ENCODE assay signal across 2 cellular contexts in the genomic region with DNA sequence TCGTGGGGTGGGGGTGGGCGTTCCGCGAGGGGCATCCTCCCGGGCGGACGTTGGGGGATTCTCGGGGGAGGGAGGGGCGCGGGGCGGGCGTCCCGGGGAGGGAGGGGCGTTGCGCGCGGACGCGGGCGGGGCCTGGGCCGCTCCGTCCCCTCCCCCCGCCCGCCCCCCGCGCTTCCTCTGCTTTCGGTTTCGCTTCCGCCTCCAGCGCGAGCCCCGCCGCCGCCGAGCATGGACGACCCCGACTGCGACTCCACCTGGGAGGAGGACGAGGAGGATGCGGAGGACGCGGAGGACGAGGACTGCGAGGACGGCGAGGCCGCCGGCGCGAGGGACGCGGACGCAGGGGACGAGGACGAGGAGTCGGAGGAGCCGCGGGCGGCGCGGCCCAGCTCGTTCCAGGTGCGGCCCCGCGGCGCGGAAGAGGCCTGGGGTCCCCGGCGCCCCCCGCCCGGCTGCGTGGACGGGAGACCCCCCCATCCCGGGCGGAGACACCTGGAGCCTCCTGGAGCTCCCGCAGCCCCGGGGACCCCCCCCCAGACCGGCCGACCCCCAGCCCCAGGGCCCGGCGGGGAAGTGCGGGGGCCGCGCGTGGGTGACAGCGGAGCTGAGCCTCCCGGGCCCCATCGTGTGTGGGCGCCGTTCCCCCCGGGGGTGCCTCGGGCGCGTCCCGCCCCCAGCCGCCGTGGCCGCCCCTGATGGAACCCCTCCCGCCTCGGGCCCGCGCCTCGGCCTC.
TF ChIP-seq lines count a peak whose summit lies in the region.

A gene with protein sequence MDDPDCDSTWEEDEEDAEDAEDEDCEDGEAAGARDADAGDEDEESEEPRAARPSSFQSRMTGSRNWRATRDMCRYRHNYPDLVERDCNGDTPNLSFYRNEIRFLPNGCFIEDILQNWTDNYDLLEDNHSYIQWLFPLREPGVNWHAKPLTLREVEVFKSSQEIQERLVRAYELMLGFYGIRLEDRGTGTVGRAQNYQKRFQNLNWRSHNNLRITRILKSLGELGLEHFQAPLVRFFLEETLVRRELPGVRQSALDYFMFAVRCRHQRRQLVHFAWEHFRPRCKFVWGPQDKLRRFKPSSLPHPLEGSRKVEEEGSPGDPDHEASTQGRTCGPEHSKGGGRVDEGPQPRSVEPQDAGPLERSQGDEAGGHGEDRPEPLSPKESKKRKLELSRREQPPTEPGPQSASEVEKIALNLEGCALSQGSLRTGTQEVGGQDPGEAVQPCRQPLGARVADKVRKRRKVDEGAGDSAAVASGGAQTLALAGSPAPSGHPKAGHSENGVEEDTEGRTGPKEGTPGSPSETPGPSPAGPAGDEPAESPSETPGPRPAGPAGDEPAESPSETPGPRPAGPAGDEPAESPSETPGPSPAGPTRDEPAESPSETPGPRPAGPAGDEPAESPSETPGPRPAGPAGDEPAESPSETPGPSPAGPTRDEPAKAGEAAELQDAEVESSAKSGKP (plus strand): TSS at position 204 of the 733 bp plus-strand sequence. CDS start 25 bp downstream, at position 229.

TF ChIP-seq in IMR-90, 13 proteins besides CTCF, POLR2A, EP300 and RAD21:
- peak; percentile 60; the same call in 1 of the 2 replicates for TF ChIP-seq MXI1 (IDR thresholded peaks at IDR 0.05; ENCODE audit: borderline replicate concordance, low read depth, low read length)
- TF ChIP-seq FOS (IDR thresholded peaks at IDR 0.05; ENCODE audit: low read depth, low read length) = no peak
- peak; percentile 79; the same call in 1 of the 2 replicates for TF ChIP-seq MAZ (IDR thresholded peaks at IDR 0.05; ENCODE audit: borderline replicate concordance, low read depth, low read length)

TF ChIP-seq in K562, 482 proteins besides CTCF, POLR2A, EP300 and RAD21 (continues in another document):
- TF ChIP-seq CXXC5 (CRISPR knock-in tag; IDR thresholded peaks at IDR 0.05) (peak; percentile 30; the same call in 1 of the 2 replicates), SIN3A (IDR thresholded peaks at IDR 0.05; ENCODE audit: borderline replicate concordance in 2 of 2, control insufficient read depth in 1 of 2, low read depth in 2 of 2, low read length in 2 of 2) (peak in 1 of 2 experiments; percentile 86; a peak in 1 of 4 replicates), IRF2 (CRISPR knock-in tag; IDR thresholded peaks at IDR 0.05) (peak; percentile 99), NONO (IDR thresholded peaks at IDR 0.05; ENCODE audit: low read depth in 2 of 2, low read length in 1 of 2) (0 out of 4 replicates have a peak, but pooled peaks of 1 of the 2 experiments have one; percentile 28), RUNX1 (IDR thresholded peaks at IDR 0.05; ENCODE audit: low read depth) (no peak), TAF15 (IDR thresholded peaks at IDR 0.05; ENCODE audit: low read depth, low read length) (no peak), ZKSCAN3 (CRISPR knock-in tag; IDR thresholded peaks at IDR 0.05) (no peak), RCOR1 (IDR thresholded peaks at IDR 0.05; ENCODE audit: borderline replicate concordance in 1 of 2, low read depth in 2 of 2, low read length in 2 of 2) (0 out of 4 replicates have a peak, but pooled peaks of 1 of the 2 experiments have one; percentile 1), SAP30 (IDR thresholded peaks at IDR 0.05; ENCODE audit: borderline replicate concordance, insufficient read depth, low read depth, low read length, poor library complexity, severe bottlenecking) (peak; percentile 77), U2AF1 (optimal IDR thresholded peaks at IDR 0.05; ENCODE audit: low read depth, low read length) (no peak), ZNF239 (CRISPR knock-in tag; IDR thresholded peaks at IDR 0.05) (no peak), DPF2 (IDR thresholded peaks at IDR 0.05) (no peak), CCAR2 (IDR thresholded peaks at IDR 0.05; ENCODE audit: low read depth, low read length) (no peak), EGR1 (conservative IDR thresholded peaks at IDR 0.05) (0 out of 2 replicates have a peak, but pooled peaks have one; percentile 11), CBX3 (IDR thresholded peaks at IDR 0.05; ENCODE audit: borderline replicate concordance in 1 of 2, low read length in 2 of 2) (no peak), POLR2G (IDR thresholded peaks at IDR 0.05; ENCODE audit: low read depth, low read length) (peak; percentile 68), HNRNPK (IDR thresholded peaks at IDR 0.05; ENCODE audit: low read depth, low read length, poor library complexity, severe bottlenecking) (peak; percentile 11), RBFOX2 (IDR thresholded peaks at IDR 0.05; ENCODE audit: low read depth, low read length) (peak; percentile 45), ZBTB7A (IDR thresholded peaks at IDR 0.05; ENCODE audit: borderline replicate concordance, control insufficient read depth, low read depth, low read length) (peak; percentile 67; the same call in 1 of the 2 replicates), ZNF212 (CRISPR knock-in tag; IDR thresholded peaks at IDR 0.05) (no peak)
- TF ChIP-seq, protein P1, sequence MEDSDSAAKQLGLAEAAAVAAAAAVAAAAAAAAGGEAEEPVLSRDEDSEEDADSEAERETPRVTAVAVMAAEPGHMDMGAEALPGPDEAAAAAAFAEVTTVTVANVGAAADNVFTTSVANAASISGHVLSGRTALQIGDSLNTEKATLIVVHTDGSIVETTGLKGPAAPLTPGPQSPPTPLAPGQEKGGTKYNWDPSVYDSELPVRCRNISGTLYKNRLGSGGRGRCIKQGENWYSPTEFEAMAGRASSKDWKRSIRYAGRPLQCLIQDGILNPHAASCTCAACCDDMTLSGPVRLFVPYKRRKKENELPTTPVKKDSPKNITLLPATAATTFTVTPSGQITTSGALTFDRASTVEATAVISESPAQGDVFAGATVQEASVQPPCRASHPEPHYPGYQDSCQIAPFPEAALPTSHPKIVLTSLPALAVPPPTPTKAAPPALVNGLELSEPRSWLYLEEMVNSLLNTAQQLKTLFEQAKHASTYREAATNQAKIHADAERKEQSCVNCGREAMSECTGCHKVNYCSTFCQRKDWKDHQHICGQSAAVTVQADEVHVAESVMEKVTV (CRISPR knock-in tag; IDR thresholded peaks at IDR 0.05) = no peak
- TF ChIP-seq, protein P2, sequence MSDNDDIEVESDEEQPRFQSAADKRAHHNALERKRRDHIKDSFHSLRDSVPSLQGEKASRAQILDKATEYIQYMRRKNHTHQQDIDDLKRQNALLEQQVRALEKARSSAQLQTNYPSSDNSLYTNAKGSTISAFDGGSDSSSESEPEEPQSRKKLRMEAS (CRISPR knock-in tag; IDR thresholded peaks at IDR 0.05) = peak; percentile 58; the same call in 1 of the 2 replicates
- TF ChIP-seq, protein P3, sequence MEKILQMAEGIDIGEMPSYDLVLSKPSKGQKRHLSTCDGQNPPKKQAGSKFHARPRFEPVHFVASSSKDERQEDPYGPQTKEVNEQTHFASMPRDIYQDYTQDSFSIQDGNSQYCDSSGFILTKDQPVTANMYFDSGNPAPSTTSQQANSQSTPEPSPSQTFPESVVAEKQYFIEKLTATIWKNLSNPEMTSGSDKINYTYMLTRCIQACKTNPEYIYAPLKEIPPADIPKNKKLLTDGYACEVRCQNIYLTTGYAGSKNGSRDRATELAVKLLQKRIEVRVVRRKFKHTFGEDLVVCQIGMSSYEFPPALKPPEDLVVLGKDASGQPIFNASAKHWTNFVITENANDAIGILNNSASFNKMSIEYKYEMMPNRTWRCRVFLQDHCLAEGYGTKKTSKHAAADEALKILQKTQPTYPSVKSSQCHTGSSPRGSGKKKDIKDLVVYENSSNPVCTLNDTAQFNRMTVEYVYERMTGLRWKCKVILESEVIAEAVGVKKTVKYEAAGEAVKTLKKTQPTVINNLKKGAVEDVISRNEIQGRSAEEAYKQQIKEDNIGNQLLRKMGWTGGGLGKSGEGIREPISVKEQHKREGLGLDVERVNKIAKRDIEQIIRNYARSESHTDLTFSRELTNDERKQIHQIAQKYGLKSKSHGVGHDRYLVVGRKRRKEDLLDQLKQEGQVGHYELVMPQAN (IDR thresholded peaks at IDR 0.05; ENCODE audit: borderline replicate concordance) = 0 out of 2 replicates have a peak, but pooled peaks have one; percentile 38
- TF ChIP-seq, protein P4, sequence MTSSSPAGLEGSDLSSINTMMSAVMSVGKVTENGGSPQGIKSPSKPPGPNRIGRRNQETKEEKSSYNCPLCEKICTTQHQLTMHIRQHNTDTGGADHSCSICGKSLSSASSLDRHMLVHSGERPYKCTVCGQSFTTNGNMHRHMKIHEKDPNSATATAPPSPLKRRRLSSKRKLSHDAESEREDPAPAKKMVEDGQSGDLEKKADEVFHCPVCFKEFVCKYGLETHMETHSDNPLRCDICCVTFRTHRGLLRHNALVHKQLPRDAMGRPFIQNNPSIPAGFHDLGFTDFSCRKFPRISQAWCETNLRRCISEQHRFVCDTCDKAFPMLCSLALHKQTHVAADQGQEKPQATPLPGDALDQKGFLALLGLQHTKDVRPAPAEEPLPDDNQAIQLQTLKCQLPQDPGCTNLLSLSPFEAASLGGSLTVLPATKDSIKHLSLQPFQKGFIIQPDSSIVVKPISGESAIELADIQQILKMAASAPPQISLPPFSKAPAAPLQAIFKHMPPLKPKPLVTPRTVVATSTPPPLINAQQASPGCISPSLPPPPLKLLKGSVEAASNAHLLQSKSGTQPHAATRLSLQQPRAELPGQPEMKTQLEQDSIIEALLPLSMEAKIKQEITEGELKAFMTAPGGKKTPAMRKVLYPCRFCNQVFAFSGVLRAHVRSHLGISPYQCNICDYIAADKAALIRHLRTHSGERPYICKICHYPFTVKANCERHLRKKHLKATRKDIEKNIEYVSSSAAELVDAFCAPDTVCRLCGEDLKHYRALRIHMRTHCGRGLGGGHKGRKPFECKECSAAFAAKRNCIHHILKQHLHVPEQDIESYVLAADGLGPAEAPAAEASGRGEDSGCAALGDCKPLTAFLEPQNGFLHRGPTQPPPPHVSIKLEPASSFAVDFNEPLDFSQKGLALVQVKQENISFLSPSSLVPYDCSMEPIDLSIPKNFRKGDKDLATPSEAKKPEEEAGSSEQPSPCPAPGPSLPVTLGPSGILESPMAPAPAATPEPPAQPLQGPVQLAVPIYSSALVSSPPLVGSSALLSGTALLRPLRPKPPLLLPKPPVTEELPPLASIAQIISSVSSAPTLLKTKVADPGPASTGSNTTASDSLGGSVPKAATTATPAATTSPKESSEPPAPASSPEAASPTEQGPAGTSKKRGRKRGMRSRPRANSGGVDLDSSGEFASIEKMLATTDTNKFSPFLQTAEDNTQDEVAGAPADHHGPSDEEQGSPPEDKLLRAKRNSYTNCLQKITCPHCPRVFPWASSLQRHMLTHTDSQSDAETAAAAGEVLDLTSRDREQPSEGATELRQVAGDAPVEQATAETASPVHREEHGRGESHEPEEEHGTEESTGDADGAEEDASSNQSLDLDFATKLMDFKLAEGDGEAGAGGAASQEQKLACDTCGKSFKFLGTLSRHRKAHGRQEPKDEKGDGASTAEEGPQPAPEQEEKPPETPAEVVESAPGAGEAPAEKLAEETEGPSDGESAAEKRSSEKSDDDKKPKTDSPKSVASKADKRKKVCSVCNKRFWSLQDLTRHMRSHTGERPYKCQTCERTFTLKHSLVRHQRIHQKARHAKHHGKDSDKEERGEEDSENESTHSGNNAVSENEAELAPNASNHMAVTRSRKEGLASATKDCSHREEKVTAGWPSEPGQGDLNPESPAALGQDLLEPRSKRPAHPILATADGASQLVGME (CRISPR knock-in tag; IDR thresholded peaks at IDR 0.05) = no peak
- TF ChIP-seq, protein P5, sequence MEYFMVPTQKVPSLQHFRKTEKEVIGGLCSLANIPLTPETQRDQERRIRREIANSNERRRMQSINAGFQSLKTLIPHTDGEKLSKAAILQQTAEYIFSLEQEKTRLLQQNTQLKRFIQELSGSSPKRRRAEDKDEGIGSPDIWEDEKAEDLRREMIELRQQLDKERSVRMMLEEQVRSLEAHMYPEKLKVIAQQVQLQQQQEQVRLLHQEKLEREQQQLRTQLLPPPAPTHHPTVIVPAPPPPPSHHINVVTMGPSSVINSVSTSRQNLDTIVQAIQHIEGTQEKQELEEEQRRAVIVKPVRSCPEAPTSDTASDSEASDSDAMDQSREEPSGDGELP (CRISPR knock-in tag; IDR thresholded peaks at IDR 0.05; ENCODE audit: borderline replicate concordance) = peak; percentile 39; the same call in 1 of the 2 replicates
- TF ChIP-seq, protein P6, sequence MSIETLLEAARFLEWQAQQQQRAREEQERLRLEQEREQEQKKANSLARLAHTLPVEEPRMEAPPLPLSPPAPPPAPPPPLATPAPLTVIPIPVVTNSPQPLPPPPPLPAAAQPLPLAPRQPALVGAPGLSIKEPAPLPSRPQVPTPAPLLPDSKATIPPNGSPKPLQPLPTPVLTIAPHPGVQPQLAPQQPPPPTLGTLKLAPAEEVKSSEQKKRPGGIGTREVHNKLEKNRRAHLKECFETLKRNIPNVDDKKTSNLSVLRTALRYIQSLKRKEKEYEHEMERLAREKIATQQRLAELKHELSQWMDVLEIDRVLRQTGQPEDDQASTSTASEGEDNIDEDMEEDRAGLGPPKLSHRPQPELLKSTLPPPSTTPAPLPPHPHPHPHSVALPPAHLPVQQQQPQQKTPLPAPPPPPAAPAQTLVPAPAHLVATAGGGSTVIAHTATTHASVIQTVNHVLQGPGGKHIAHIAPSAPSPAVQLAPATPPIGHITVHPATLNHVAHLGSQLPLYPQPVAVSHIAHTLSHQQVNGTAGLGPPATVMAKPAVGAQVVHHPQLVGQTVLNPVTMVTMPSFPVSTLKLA (conservative IDR thresholded peaks at IDR 0.05) = peak in 1 of 2 experiments; percentile 49; a peak in 1 of 4 replicates
- TF ChIP-seq, protein P7, sequence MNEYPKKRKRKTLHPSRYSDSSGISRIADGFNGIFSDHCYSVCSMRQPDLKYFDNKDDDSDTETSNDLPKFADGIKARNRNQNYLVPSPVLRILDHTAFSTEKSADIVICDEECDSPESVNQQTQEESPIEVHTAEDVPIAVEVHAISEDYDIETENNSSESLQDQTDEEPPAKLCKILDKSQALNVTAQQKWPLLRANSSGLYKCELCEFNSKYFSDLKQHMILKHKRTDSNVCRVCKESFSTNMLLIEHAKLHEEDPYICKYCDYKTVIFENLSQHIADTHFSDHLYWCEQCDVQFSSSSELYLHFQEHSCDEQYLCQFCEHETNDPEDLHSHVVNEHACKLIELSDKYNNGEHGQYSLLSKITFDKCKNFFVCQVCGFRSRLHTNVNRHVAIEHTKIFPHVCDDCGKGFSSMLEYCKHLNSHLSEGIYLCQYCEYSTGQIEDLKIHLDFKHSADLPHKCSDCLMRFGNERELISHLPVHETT (CRISPR knock-in tag; conservative IDR thresholded peaks at IDR 0.05 in 1 of 2, IDR thresholded peaks at IDR 0.05 in 1 of 2) = peak in 1 of 2 experiments; percentile 28; a peak in 1 of 4 replicates
- TF ChIP-seq, protein P8, sequence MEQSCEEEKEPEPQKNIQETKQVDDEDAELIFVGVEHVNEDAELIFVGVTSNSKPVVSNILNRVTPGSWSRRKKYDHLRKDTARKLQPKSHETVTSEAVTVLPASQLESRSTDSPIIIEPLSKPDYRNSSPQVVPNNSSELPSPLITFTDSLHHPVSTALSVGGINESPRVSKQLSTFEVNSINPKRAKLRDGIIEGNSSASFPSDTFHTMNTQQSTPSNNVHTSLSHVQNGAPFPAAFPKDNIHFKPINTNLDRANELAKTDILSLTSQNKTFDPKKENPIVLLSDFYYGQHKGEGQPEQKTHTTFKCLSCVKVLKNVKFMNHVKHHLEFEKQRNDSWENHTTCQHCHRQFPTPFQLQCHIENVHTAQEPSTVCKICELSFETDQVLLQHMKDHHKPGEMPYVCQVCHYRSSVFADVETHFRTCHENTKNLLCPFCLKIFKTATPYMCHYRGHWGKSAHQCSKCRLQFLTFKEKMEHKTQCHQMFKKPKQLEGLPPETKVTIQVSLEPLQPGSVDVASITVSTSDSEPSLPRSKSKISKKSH (CRISPR knock-in tag; IDR thresholded peaks at IDR 0.05) = no peak
- TF ChIP-seq, protein P9, sequence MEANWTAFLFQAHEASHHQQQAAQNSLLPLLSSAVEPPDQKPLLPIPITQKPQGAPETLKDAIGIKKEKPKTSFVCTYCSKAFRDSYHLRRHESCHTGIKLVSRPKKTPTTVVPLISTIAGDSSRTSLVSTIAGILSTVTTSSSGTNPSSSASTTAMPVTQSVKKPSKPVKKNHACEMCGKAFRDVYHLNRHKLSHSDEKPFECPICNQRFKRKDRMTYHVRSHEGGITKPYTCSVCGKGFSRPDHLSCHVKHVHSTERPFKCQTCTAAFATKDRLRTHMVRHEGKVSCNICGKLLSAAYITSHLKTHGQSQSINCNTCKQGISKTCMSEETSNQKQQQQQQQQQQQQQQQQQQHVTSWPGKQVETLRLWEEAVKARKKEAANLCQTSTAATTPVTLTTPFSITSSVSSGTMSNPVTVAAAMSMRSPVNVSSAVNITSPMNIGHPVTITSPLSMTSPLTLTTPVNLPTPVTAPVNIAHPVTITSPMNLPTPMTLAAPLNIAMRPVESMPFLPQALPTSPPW (CRISPR knock-in tag; IDR thresholded peaks at IDR 0.05) = peak; percentile 92
